Comparison of ENCODE assay signal across 10 cellular contexts in genomic region chr1:167491586-167492408, GRCh38. TPM values are rescaled to one million over a fixed set of nuclear protein-coding genes. Genes with fewer than 3 reads are reported as not detected.
DNase-seq lines count a peak whose midpoint lies in the region; ATAC-seq lines count a peak whose summit lies in the region.
"Had no signal": no experiment of that assay in that cellular context is flagged by ENCODE, and none has a peak within 500 bp of the region (broad histone marks: within the 10 kb centered on the region; RNA-seq: fewer than 3 reads in every experiment).

No MANE protein-coding gene starts in this region.

- peaks cover 38% of the 10 kb centered on the region for H3K36me3 Mint-ChIP-seq in T-cell

- peak overlapping the region; percentile 90 to 97 for H3K27ac Mint-ChIP-seq in T-cell

- H3K27ac ChIP-seq in effector memory CD4-positive, alpha-beta T cell (ENCODE audit: insufficient read depth, low read length, poor library complexity, severe bottlenecking): peak overlapping the region; percentile 72
- peak overlapping the region; percentile 82 for H3K27ac ChIP-seq in thymus (ENCODE audit: low read depth)
- H3K27ac ChIP-seq: HL-60 had no signal

- H3K27me3 ChIP-seq in effector memory CD4-positive, alpha-beta T cell (replicated peaks; ENCODE audit: control insufficient read depth, insufficient read depth, low read length, poor library complexity, severe bottlenecking): no peaks in the 10 kb centered on the region
- no peaks in the 10 kb centered on the region for H3K27me3 ChIP-seq in thymus (ENCODE audit: control insufficient read depth, insufficient read depth)

- 83% methylated on average over 12 of the region's 12 CpGs for WGBS in thymus

- no peaks in the 10 kb centered on the region for H3K9me3 ChIP-seq in effector memory CD4-positive, alpha-beta T cell (ENCODE audit: control insufficient read depth, low read length)
- no peaks in the 10 kb centered on the region for H3K9me3 ChIP-seq in thymus (ENCODE audit: control insufficient read depth)

- POLR2A ChIA-PET in T-cell (lab: Charles Lee): interaction anchor here (0.6 to 0.8 kb wide), 9 partner anchors 8 to 529 kb away, joined by 3 to 10 read pairs (median 3); partner anchors contain the start of gene CD247 (in 1 of the 2)

- peak; percentile 61 for DNase-seq in activated naive CD4-positive, alpha-beta T cell treated with Interleukin-2 at 50 U/mL for 16 hours
- DNase-seq in activated naive CD4-positive, alpha-beta T cell (lab: John Stamatoyannopoulos, UW): no peak
- DNase-seq in T-cell: peak in 3 of 34 experiments; percentile 19 to 40 (median 30)
- DNase-seq in effector memory CD4-positive, alpha-beta T cell: no peak
- no peak for DNase-seq in NCI-H128 (lab: John Stamatoyannopoulos, UW; ENCODE audit: unreplicated experiment)
- DNase-seq in left colon: no peak
- no peak for DNase-seq in KBM-7
- DNase-seq: hypothalamus had no signal

- no peaks in the 10 kb centered on the region for H3K9me3 Mint-ChIP-seq in T-cell

- intact Hi-C loops in left colon (cut with DNase I, micrococcal nuclease): no loop called here

- peak overlapping the region; percentile 66 to 98 (median 72) for H3K4me3 Mint-ChIP-seq in T-cell

- H3K36me3 ChIP-seq in effector memory CD4-positive, alpha-beta T cell (ENCODE audit: control insufficient read depth, insufficient read depth, low read length): peaks cover 29% of the 10 kb centered on the region
- peaks cover 8% of the 10 kb centered on the region for H3K36me3 ChIP-seq in thymus (ENCODE audit: control insufficient read depth, insufficient read depth)

- peak overlapping the region; percentile 8 for H3K4me3 ChIP-seq in effector memory CD4-positive, alpha-beta T cell (ENCODE audit: insufficient read depth, low read depth, low read length, poor library complexity, severe bottlenecking)
- no peak overlapping the region for H3K4me3 ChIP-seq in thymus (ENCODE audit: low read length)

- H3K4me1 Mint-ChIP-seq in T-cell: peaks cover 96 to 100% (median 96%) of the 10 kb centered on the region in 3 donors

- in situ Hi-C loops in KBM-7 (cut with MboI; ENCODE audit: low pct_unique_long_range_greater_than_20kb, low sequenced_read_pairs): no loop called here

- ATAC-seq in T-cell (replicated peaks in 1 of 4) (peak; percentile 43 to 48 (median 46)), left colon (no peak)

- H3K4me1 ChIP-seq in effector memory CD4-positive, alpha-beta T cell (ENCODE audit: control insufficient read depth, insufficient read depth, low read length, poor library complexity, severe bottlenecking): peaks cover 68% of the 10 kb centered on the region
- H3K4me1 ChIP-seq in thymus (ENCODE audit: control insufficient read depth, insufficient read depth, low read length): peaks cover 58% of the 10 kb centered on the region

- CTCF ChIA-PET in T-cell (lab: Charles Lee): interaction anchor here (0.6 to 1.3 kb wide), 3 partner anchors 9 to 217 kb away, joined by 3 to 6 read pairs (median 3); no protein-coding TSS in a partner anchor

- no peaks in the 10 kb centered on the region for H3K27me3 Mint-ChIP-seq in T-cell

RNA-seq across cellular contexts. Expression of gene CD247, which starts 26.5 kb away (rescaled TPM):
- total RNA-seq in T-cell (100 to 1,000 TPM; 324 to 414 (median 385) TPM), left colon (1 to 10 TPM; 2.0 to 5.2 TPM)
- 114 TPM for polyA plus RNA-seq in thymus

Comparison
In these comparisons a context has a peak if more than half of its experiments do, and no peak if none do; other contexts are left out.
1. RNA of gene CD247, which starts 26.5 kb away (total RNA-seq): 324 to 414 TPM in T-cell; 2.0 to 5.2 TPM in left colon; every median in the first group is over 10 times any median in the second.